In genomic region chr2:70528921-70529320, GRCh38 we compare ENCODE assay signal across 15 cellular contexts. TPM values are rescaled to one million over a fixed set of nuclear protein-coding genes. Genes with fewer than 3 reads are reported as not detected.
DNase-seq lines count a peak whose midpoint lies in the region; ATAC-seq and TF ChIP-seq lines count a peak whose summit lies in the region.
"Had no signal": no experiment of that assay in that cellular context is flagged by ENCODE, and none has a peak within 500 bp of the region (broad histone marks: within the 10 kb centered on the region; RNA-seq: fewer than 3 reads in every experiment).

No MANE protein-coding gene starts in this region.

- H3K4me1 ChIP-seq in RWPE2 (ENCODE audit: insufficient read depth, poor library complexity, severe bottlenecking) (peaks cover 31% of the 10 kb centered on the region), mucosa of descending colon (ENCODE audit: low read depth) (peaks cover 29% of the 10 kb centered on the region)
- H3K4me1 ChIP-seq: BE2C had no signal

- TF ChIP-seq CTCF in RWPE2 (IDR thresholded peaks at IDR 0.05; ENCODE audit: poor library complexity, severe bottlenecking), result no peak
- TF ChIP-seq CTCF in mucosa of descending colon (IDR thresholded peaks at IDR 0.05), result no peak

- H3K27ac ChIP-seq in RWPE2 (ENCODE audit: poor library complexity, severe bottlenecking) (peak overlapping the region; percentile 97), epithelial cell of prostate (peak overlapping the region; percentile 100)
- H3K27ac ChIP-seq: C4-2B had no signal

- no peaks in the 10 kb centered on the region for H3K27me3 ChIP-seq in RWPE2 (ENCODE audit: insufficient read depth, poor library complexity, severe bottlenecking)
- H3K27me3 ChIP-seq: BE2C had no signal

- no peak for ATAC-seq in RWPE2 (ENCODE audit: low read depth)
- ATAC-seq in mucosa of descending colon, result peak; percentile 52
- ATAC-seq: A549; CD8-positive, alpha-beta T cell had no signal

- intact Hi-C loops in mucosa of descending colon (cut with DNase I, micrococcal nuclease), result no loop called here

- H3K4me3 ChIP-seq in RWPE2 (ENCODE audit: severe bottlenecking) (no peak overlapping the region), mucosa of descending colon (no peak overlapping the region)
- H3K4me3 ChIP-seq: A549 had no signal

- H3K9me3 ChIP-seq in RWPE2 (ENCODE audit: severe bottlenecking) (no peaks in the 10 kb centered on the region), mucosa of descending colon (no peaks in the 10 kb centered on the region)
- H3K9me3 ChIP-seq: A549, BE2C had no signal

- H3K36me3 ChIP-seq in RWPE2 (ENCODE audit: low read depth) (peaks cover 25% of the 10 kb centered on the region), mucosa of descending colon (ENCODE audit: low read depth) (no peaks in the 10 kb centered on the region)
- H3K36me3 ChIP-seq: BE2C had no signal

- DNase-seq in RWPE2 (ENCODE audit: low spot score), result no peak
- no peak for DNase-seq in epithelial cell of prostate (ENCODE audit: low read depth, low spot score)
- DNase-seq in mucosa of descending colon, result no peak
- DNase-seq in iPS-NIHi11 (ENCODE audit: low spot score), result no peak
- DNase-seq in ecto neural progenitor cell (ENCODE audit: low spot score), result no peak
- no peak for DNase-seq in GOT3 (lab: John Stamatoyannopoulos, UW)
- DNase-seq: BE2C; CD8-positive, alpha-beta T cell; COR-L47; DND-41; GF-D8; H7; IMR-90 had no signal

RNA-seq across cellular contexts. Expression of gene TGFA, which starts 24.7 kb away (rescaled TPM):
- total RNA-seq in mucosa of descending colon, result 10 to 100 TPM; 13.5 to 33.5 (median 24.7) TPM
- total RNA-seq: IMR-90 had no signal
